Comparison of ENCODE assay signal across 31 cellular contexts in the genomic region with DNA sequence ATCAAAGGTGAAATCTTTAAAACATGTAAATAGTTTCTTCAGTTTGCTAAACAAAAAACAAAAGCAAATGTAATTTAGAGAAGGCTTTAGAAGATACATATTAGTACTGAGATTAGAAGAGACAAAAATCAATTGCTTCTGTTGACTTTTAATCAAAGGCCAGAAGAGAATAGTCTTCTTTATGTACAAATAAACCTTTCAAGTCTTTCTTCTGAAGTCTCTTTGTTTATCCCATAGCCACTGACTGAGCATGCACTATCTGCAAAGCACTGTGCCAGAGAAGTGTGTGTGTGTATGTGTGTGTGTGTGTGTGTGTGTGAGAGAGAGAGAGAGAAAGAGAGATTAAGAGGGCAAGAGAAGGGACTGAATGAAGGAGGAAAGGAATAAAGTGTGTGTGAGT.
"Had no signal": no experiment of that assay in that cellular context is flagged by ENCODE, and none has a peak within 500 bp of the region (broad histone marks: within the 10 kb centered on the region; RNA-seq: fewer than 3 reads in every experiment).

No MANE protein-coding gene starts in this region.

- H3K36me3 Mint-ChIP-seq: activated CD8-positive, alpha-beta memory T cell treated with anti-CD3 and anti-CD28 coated beads, Interleukin-2, amount 10 ng/mL, durations not matched to agents 7 days and 5 days; activated naive CD8-positive, alpha-beta T cell treated with anti-CD3 and anti-CD28 coated beads for 36 hours had no signal

- H3K27me3 ChIP-seq: brain microvascular endothelial cell, cardiac muscle cell, SJSA1 had no signal

- H3K27ac Mint-ChIP-seq: activated B cell treated with CpG ODN at 0.5 μM for 24 hours; activated CD4-positive, alpha-beta memory T cell treated with anti-CD3 and anti-CD28 coated beads, Interleukin-2, amount 10 ng/mL, durations not matched to agents 7 days and 5 days; activated CD8-positive, alpha-beta memory T cell treated with anti-CD3 and anti-CD28 coated beads, Interleukin-2, amount 10 ng/mL, durations not matched to agents 7 days and 5 days; activated naive CD8-positive, alpha-beta T cell treated with anti-CD3 and anti-CD28 coated beads for 36 hours had no signal

- H3K27me3 Mint-ChIP-seq: activated B cell treated with CpG ODN at 0.5 μM for 24 hours; activated CD4-positive, alpha-beta memory T cell treated with anti-CD3 and anti-CD28 coated beads, Interleukin-2, amount 10 ng/mL, durations not matched to agents 7 days and 5 days; activated CD8-positive, alpha-beta memory T cell treated with anti-CD3 and anti-CD28 coated beads, Interleukin-2, amount 10 ng/mL, durations not matched to agents 7 days and 5 days; central memory CD8-positive, alpha-beta T cell had no signal

- H3K4me3 ChIP-seq: cardiac muscle cell, SJSA1 had no signal

- H3K27ac ChIP-seq: brain microvascular endothelial cell, cardiac muscle cell, SJSA1, VCaP had no signal

- H3K9me3 Mint-ChIP-seq: activated CD4-positive, alpha-beta memory T cell treated with anti-CD3 and anti-CD28 coated beads, Interleukin-2, amount 10 ng/mL, durations not matched to agents 7 days and 5 days; activated naive CD8-positive, alpha-beta T cell treated with anti-CD3 and anti-CD28 coated beads for 36 hours; central memory CD8-positive, alpha-beta T cell had no signal

- DNase-seq: activated B cell treated with CpG ODN at 0.5 μM for 24 hours; activated CD4-positive, alpha-beta memory T cell treated with anti-CD3 and anti-CD28 coated beads, Interleukin-2, amount 10 ng/mL, durations not matched to agents 7 days and 5 days; activated CD4-positive, alpha-beta T cell treated with anti-CD3 and anti-CD28 coated beads for 4 hours; activated CD4-positive, CD25-positive, alpha-beta regulatory T cell treated with anti-CD3 and anti-CD28 coated beads, Interleukin-2, amount 50 U/mL, for 72 hours; activated CD8-positive, alpha-beta memory T cell treated with anti-CD3 and anti-CD28 coated beads for 24 hours; activated CD8-positive, alpha-beta memory T cell treated with anti-CD3 and anti-CD28 coated beads, Interleukin-2, amount 10 ng/mL, durations not matched to agents 7 days and 5 days; activated CD8-positive, alpha-beta memory T cell treated with anti-CD3 and anti-CD28 coated beads, Interleukin-2, amount 50 U/mL, for 48 hours; activated effector memory CD4-positive, alpha-beta T cell treated with Interleukin-2 at 50 U/mL for 16 hours; activated naive CD4-positive, alpha-beta T cell treated with anti-CD3 and anti-CD28 coated beads, Interleukin-2, amount 50 U/mL, for 16 hours; activated naive CD8-positive, alpha-beta T cell treated with anti-CD3 and anti-CD28 coated beads for 36 hours; activated T-cell treated with anti-CD3 and anti-CD28 coated beads, Interleukin-2, amount 50 U/mL, for 48 hours; amniotic stem cell; aorta; brain microvascular endothelial cell; NCI-H1092 treated with DMSO at 0.1 percent for 48 hours; NCI-H1417; NCI-H146; NCI-H187 treated with DMSO at 0.1 percent for 48 hours; NCI-H2081 treated with DMSO at 0.1 percent for 48 hours; NCI-H226; NCI-H446 treated with DMSO at 0.1 percent for 48 hours; NCI-H524; SHP77 treated with DMSO at 0.1 percent for 48 hours; SW 1271; T-helper 1 cell; T-helper 2 cell; T-helper 9 cell had no signal

- H3K4me1 Mint-ChIP-seq: activated B cell treated with CpG ODN at 0.5 μM for 24 hours; activated CD8-positive, alpha-beta memory T cell treated with anti-CD3 and anti-CD28 coated beads, Interleukin-2, amount 10 ng/mL, durations not matched to agents 7 days and 5 days; activated naive CD8-positive, alpha-beta T cell treated with anti-CD3 and anti-CD28 coated beads for 36 hours; central memory CD8-positive, alpha-beta T cell had no signal

- H3K4me3 Mint-ChIP-seq: activated B cell treated with CpG ODN at 0.5 μM for 24 hours; activated CD4-positive, alpha-beta memory T cell treated with anti-CD3 and anti-CD28 coated beads, Interleukin-2, amount 10 ng/mL, durations not matched to agents 7 days and 5 days; activated CD8-positive, alpha-beta memory T cell treated with anti-CD3 and anti-CD28 coated beads, Interleukin-2, amount 10 ng/mL, durations not matched to agents 7 days and 5 days; activated naive CD8-positive, alpha-beta T cell treated with anti-CD3 and anti-CD28 coated beads for 36 hours; central memory CD8-positive, alpha-beta T cell had no signal

- H3K4me1 ChIP-seq: SJSA1 had no signal

- H3K9me3 ChIP-seq: SJSA1 had no signal

- H3K36me3 ChIP-seq: brain microvascular endothelial cell, cardiac muscle cell, SJSA1 had no signal
